In genomic region chrX:131917588-131917987, GRCh38 we compare ENCODE assay signal across 23 cellular contexts.
"Had no signal": no experiment of that assay in that cellular context is flagged by ENCODE, and none has a peak within 500 bp of the region (broad histone marks: within the 10 kb centered on the region; RNA-seq: fewer than 3 reads in every experiment).

No MANE protein-coding gene starts in this region.

- ATAC-seq: effector memory CD8-positive, alpha-beta T cell; gastroesophageal sphincter; heart left ventricle; left cardiac atrium; left lung; left ventricle myocardium superior; lower lobe of right lung; mucosa of descending colon; naive thymus-derived CD8-positive, alpha-beta T cell had no signal

- H3K4me1 ChIP-seq: colonic mucosa, esophagus muscularis mucosa, foreskin keratinocyte, gastroesophageal sphincter, heart left ventricle, left lung, lower lobe of right lung had no signal

- H3K27me3 ChIP-seq: colonic mucosa, esophagus muscularis mucosa, foreskin keratinocyte, gastroesophageal sphincter, left lung had no signal

- DNase-seq: colonic mucosa; cortex of kidney; effector CD8-positive, alpha-beta T cell; effector memory CD8-positive, alpha-beta T cell; endodermal cell; foreskin keratinocyte; heart left ventricle; hippocampal formation; left cardiac atrium; left lung; left ventricle myocardium superior; lower lobe of right lung; mesenchymal stem cell; mucosa of descending colon; naive B cell; naive thymus-derived CD8-positive, alpha-beta T cell had no signal

- H3K9me3 ChIP-seq: colonic mucosa, esophagus muscularis mucosa, gastroesophageal sphincter, left lung, lower lobe of right lung, mucosa of descending colon had no signal

- H3K27ac ChIP-seq: colonic mucosa, epithelial cell of prostate, esophagus muscularis mucosa, foreskin keratinocyte, gastroesophageal sphincter, heart left ventricle, left lung, lower lobe of right lung had no signal

- FAIRE-seq: endometrium, frontal cortex, islet of Langerhans, keratinocyte had no signal

- H3K4me3 ChIP-seq: colonic mucosa, esophagus muscularis mucosa, gastroesophageal sphincter, heart left ventricle, left lung, lower lobe of right lung, mucosa of descending colon had no signal

- H3K36me3 ChIP-seq: colonic mucosa, esophagus muscularis mucosa, gastroesophageal sphincter, heart left ventricle, left lung, lower lobe of right lung had no signal
